ENCODE assay signal across 8 cellular contexts in genomic region chr1:81801032-81801833, GRCh38. TPM values are rescaled to one million over a fixed set of nuclear protein-coding genes. Genes with fewer than 3 reads are reported as not detected.
DNase-seq lines count a peak whose midpoint lies in the region; ATAC-seq, FAIRE-seq and TF ChIP-seq lines count a peak whose summit lies in the region.

No MANE protein-coding gene starts in this region.

- no peak for TF ChIP-seq CTCF in adrenal gland (IDR thresholded peaks at IDR 0.05)
- TF ChIP-seq CTCF in CD8-positive, alpha-beta T cell (IDR thresholded peaks at IDR 0.05), result no peak

- TF ChIP-seq POLR2A in adrenal gland (IDR thresholded peaks at IDR 0.05) (peak in 1 of 2 donors; percentile 46), GM12892 (IDR thresholded peaks at IDR 0.05; ENCODE audit: low read depth, low read length) (no peak)

- H3K36me3 Mint-ChIP-seq in CD8-positive, alpha-beta T cell, result no peaks in the 10 kb centered on the region

- FAIRE-seq in GM12892 (lab: Jason Lieb, UNC), result no peak

- intact Hi-C loops in adrenal gland (cut with DNase I), result no loop called here
- intact Hi-C loops in left cardiac atrium (cut with DNase I), result loop anchor here in 1 of 2 donors (2.0 kb wide), 1 partner anchor 494 kb away; no protein-coding TSS in a partner anchor
- intact Hi-C loops in CD8-positive, alpha-beta T cell (cut with DNase I, micrococcal nuclease), result no loop called here

- peaks cover 0 to 5% (median 0%) of the 10 kb centered on the region in 3 donors for H3K9me3 ChIP-seq in adrenal gland (replicated peaks in 1 of 3)
- H3K9me3 ChIP-seq in CD8-positive, alpha-beta T cell (ENCODE audit: low read length), result no peaks in the 10 kb centered on the region

- H3K9me3 Mint-ChIP-seq in CD8-positive, alpha-beta T cell, result no peaks in the 10 kb centered on the region

- ATAC-seq in HG02870 (IDR thresholded peaks at IDR 0.05; ENCODE audit: unreplicated experiment) (peak; percentile 50), left cardiac atrium (peak; percentile 83 to 90)
- no peak for ATAC-seq in CD8-positive, alpha-beta T cell

- H3K27ac Mint-ChIP-seq in CD8-positive, alpha-beta T cell, result no peak overlapping the region

- peak overlapping the region; percentile 76 to 97 (median 89) for H3K27ac ChIP-seq in adrenal gland
- H3K27ac ChIP-seq in CD8-positive, alpha-beta T cell (ENCODE audit: low read depth, low read length), result no peak overlapping the region

- WGBS in adrenal gland, 4 donors, result 0 to 1% (median 1%) methylated on average over 20 to 62 of the region's 62 CpGs

- no peak overlapping the region for H3K4me3 Mint-ChIP-seq in CD8-positive, alpha-beta T cell

- DNase-seq in DMS79 (lab: John Stamatoyannopoulos, UW), result peak; percentile 56
- DNase-seq in NCI-H2227 treated with DMSO at 0.1 percent for 48 hours (lab: John Stamatoyannopoulos, UW), result peak; percentile 75
- DNase-seq in adrenal gland, result peak; percentile 82 to 91 (median 84)
- DNase-seq in left cardiac atrium, result peak; percentile 78
- peak; percentile 32 for DNase-seq in pons (ENCODE audit: low spot score)
- DNase-seq in CD8-positive, alpha-beta T cell, result no peak
- no peak for DNase-seq in GM12892 (ENCODE audit: insufficient read length)

- peaks cover 34% of the 10 kb centered on the region for H3K27me3 Mint-ChIP-seq in CD8-positive, alpha-beta T cell (ENCODE audit: low read depth)

- H3K4me3 ChIP-seq in adrenal gland, result peak overlapping the region; percentile 49 to 88 (median 73)
- H3K4me3 ChIP-seq in CD8-positive, alpha-beta T cell (ENCODE audit: low read depth, low read length), result no peak overlapping the region

- H3K4me1 ChIP-seq in adrenal gland (replicated peaks in 1 of 2), result peaks cover 9 to 16% of the 10 kb centered on the region in 2 donors
- no peaks in the 10 kb centered on the region for H3K4me1 ChIP-seq in CD8-positive, alpha-beta T cell (ENCODE audit: insufficient read depth, low read length)

- no peaks in the 10 kb centered on the region for H3K27me3 ChIP-seq in adrenal gland
- no peaks in the 10 kb centered on the region for H3K27me3 ChIP-seq in CD8-positive, alpha-beta T cell (ENCODE audit: insufficient read depth, low read length)

- H3K36me3 ChIP-seq in adrenal gland (replicated peaks in 1 of 2), result no peaks in the 10 kb centered on the region
- no peaks in the 10 kb centered on the region for H3K36me3 ChIP-seq in CD8-positive, alpha-beta T cell (ENCODE audit: insufficient read depth, low read length)

- peaks cover 5% of the 10 kb centered on the region for H3K4me1 Mint-ChIP-seq in CD8-positive, alpha-beta T cell (ENCODE audit: low read depth)

- POLR2A ChIA-PET in CD8-positive, alpha-beta T cell (lab: Charles Lee), result no interaction called here

- CTCF ChIA-PET in CD8-positive, alpha-beta T cell (lab: Charles Lee), result no interaction called here

RNA-seq across cellular contexts. Expression of gene ADGRL2, which starts 0.5 kb away (rescaled TPM):
- total RNA-seq in adrenal gland (100 to 1,000 TPM in 2 of 8 donors, 10 to 100 TPM in 6; 40.5 to 109 (median 67.4) TPM), left cardiac atrium (10 to 100 TPM; 57.4 to 64.4 TPM)
- 10 to 100 TPM; 24.2 to 51.3 (median 24.8) TPM for polyA plus RNA-seq in adrenal gland
- not detected for total RNA-seq in CD8-positive, alpha-beta T cell
- polyA plus RNA-seq in GM12892 (2012; ENCODE audit: missing spikeins), result not detected

Comparison
In these comparisons a context has a peak if more than half of its experiments do, and no peak if none do; other contexts are left out.
1. DNase-seq: peak in DMS79 (single experiment), NCI-H2227 treated with DMSO at 0.1 percent for 48 hours (single experiment), adrenal gland (7 of 7), left cardiac atrium (single experiment) and pons (single experiment); none in CD8-positive, alpha-beta T cell (0 of 7) and GM12892 (single experiment).
2. RNA of gene ADGRL2, which starts 0.5 kb away (total RNA-seq): 40.5 to 109 TPM in adrenal gland and 57.4 to 64.4 TPM in left cardiac atrium; not detected in CD8-positive, alpha-beta T cell; every median in the first group is over 10 times any median in the second.